11 cellular contexts compared by ENCODE assay signal in genomic region chr2:42791606-42792005, GRCh38. TPM values are rescaled to one million over a fixed set of nuclear protein-coding genes. Genes with fewer than 3 reads are reported as not detected.
DNase-seq lines count a peak whose midpoint lies in the region; ATAC-seq and TF ChIP-seq lines count a peak whose summit lies in the region.
"Had no signal": no experiment of that assay in that cellular context is flagged by ENCODE, and none has a peak within 500 bp of the region (broad histone marks: within the 10 kb centered on the region; RNA-seq: fewer than 3 reads in every experiment).

No MANE protein-coding gene starts in this region.

- H3K36me3 Mint-ChIP-seq in Calu3 (ENCODE audit: insufficient read depth, unreplicated experiment): peaks cover 16% of the 10 kb centered on the region

- TF ChIP-seq POLR2A in Peyer's patch (IDR thresholded peaks at IDR 0.05): no peak

- H3K27ac ChIP-seq in Peyer's patch (peak overlapping the region; percentile 84 to 92 (median 88)), skeletal muscle tissue (ENCODE audit: low read depth, low read length) (no peak overlapping the region)

- H3K4me3 ChIP-seq in Peyer's patch (peak overlapping the region; percentile 55 to 89 (median 68)), iPS-18c (ENCODE audit: insufficient read depth, low read depth, low read length) (peak overlapping the region; percentile 67; the same call in 1 of the 2 replicates), skeletal muscle tissue (ENCODE audit: low read length in 3 of 3) (peak overlapping the region; percentile 59 to 80 (median 67))

- DNase-seq in Calu3: no peak
- DNase-seq in Peyer's patch: peak in 1 of 3 donors; percentile 45
- no peak for DNase-seq in stimulated activated CD4-positive, alpha-beta T cell treated with anti-CD3 and anti-CD28 coated beads, Interleukin-2, amount 100 ng/mL, for 24 hours
- no peak for DNase-seq in SK-N-DZ (ENCODE audit: low spot score)
- DNase-seq: DMS79, NCI-H526 treated with DMSO at 0.1 percent for 48 hours had no signal

- H3K9me3 Mint-ChIP-seq in Calu3 (ENCODE audit: low read depth, unreplicated experiment): no peaks in the 10 kb centered on the region

- peaks cover 0 to 8% (median 4%) of the 10 kb centered on the region in 4 donors for H3K4me1 ChIP-seq in Peyer's patch
- peaks cover 8 to 13% (median 13%) of the 10 kb centered on the region in 3 donors for H3K4me1 ChIP-seq in skeletal muscle tissue (ENCODE audit: control insufficient read depth in 3 of 3, insufficient read depth in 3 of 3, low read length in 3 of 3)

- H3K4me1 Mint-ChIP-seq in Calu3 (ENCODE audit: low read depth, unreplicated experiment): peaks cover 8% of the 10 kb centered on the region

- H3K27ac Mint-ChIP-seq in Calu3 (ENCODE audit: unreplicated experiment): no peak overlapping the region

- H3K27me3 ChIP-seq in Peyer's patch (no peaks in the 10 kb centered on the region), skeletal muscle tissue (ENCODE audit: control insufficient read depth in 3 of 3, insufficient read depth in 3 of 3, low read length in 3 of 3) (peaks cover 3 to 29% (median 4%) of the 10 kb centered on the region in 3 donors)

- H3K9ac ChIP-seq in skeletal muscle tissue (ENCODE audit: low read depth in 1 of 3, low read length in 3 of 3): peak overlapping the region in 1 of 3 donors; percentile 79

- no peaks in the 10 kb centered on the region for H3K36me3 ChIP-seq in Peyer's patch
- no peaks in the 10 kb centered on the region for H3K36me3 ChIP-seq in skeletal muscle tissue (ENCODE audit: control insufficient read depth in 3 of 3, insufficient read depth in 3 of 3, low read length in 3 of 3)

- CTCF ChIA-PET in Calu3 (lab: Charles Lee): interaction anchor here (0.6 kb wide), 1 partner anchor 123 kb away, joined by 5 read pairs; no protein-coding TSS in a partner anchor

- intact Hi-C loops in Calu3 (cut with micrococcal nuclease; ENCODE audit: unreplicated experiment): no loop called here

- BruUV-seq in Calu3 (replicated peaks; lab: Mats Ljungman, UMichigan): no TSS peak

- peaks cover 14% of the 10 kb centered on the region for H3K27me3 Mint-ChIP-seq in Calu3 (ENCODE audit: unreplicated experiment)

- ATAC-seq in GM19452 (IDR thresholded peaks at IDR 0.05; ENCODE audit: unreplicated experiment): no peak
- no peak for ATAC-seq in GM18498 (IDR thresholded peaks at IDR 0.05; ENCODE audit: unreplicated experiment)

- peak overlapping the region; percentile 68 for H3K4me3 Mint-ChIP-seq in Calu3 (ENCODE audit: low read depth, unreplicated experiment)

- no peak for TF ChIP-seq CTCF in Calu3 (IDR thresholded peaks at IDR 0.05; ENCODE audit: unreplicated experiment)
- no peak for TF ChIP-seq CTCF in Peyer's patch (IDR thresholded peaks at IDR 0.05)

- H3K9me3 ChIP-seq in Peyer's patch (no peaks in the 10 kb centered on the region), iPS-18c (ENCODE audit: control insufficient read depth, insufficient read depth, low read length) (no peaks in the 10 kb centered on the region), skeletal muscle tissue (ENCODE audit: control insufficient read depth in 3 of 3, low read length in 3 of 3) (no peaks in the 10 kb centered on the region)

RNA-seq across cellular contexts. Expression of gene HAAO, which starts 0.8 kb away (rescaled TPM):
- total RNA-seq in Calu3 (2022) (1.5 and 2.2 TPM in 2 replicates), Peyer's patch (10 to 100 TPM; 15.7 to 96.9 (median 49.7) TPM), skeletal muscle tissue (4.2 TPM)
- not detected in 2 replicates for polyA plus RNA-seq in SK-N-DZ (2014; cell fraction: cytosol; rRNA removed)
- polyA plus RNA-seq in SK-N-DZ (2014; cell fraction: nucleus; rRNA removed): not detected in 2 replicates
- polyA plus RNA-seq: neural cell had no signal

RNA-seq across cellular contexts. Expression of gene OXER1, which starts 27.7 kb away (rescaled TPM):
- total RNA-seq in Calu3 (2022) (0.27 and 0.59 TPM in 2 replicates), Peyer's patch (10 to 100 TPM in 2 of 4 donors, 1 to 10 TPM in 2; 8.2 to 25.0 (median 14.5) TPM), skeletal muscle tissue (under 0.01 TPM)
- not detected in 2 replicates for polyA plus RNA-seq in SK-N-DZ (2014; cell fraction: cytosol; rRNA removed)
- polyA plus RNA-seq in SK-N-DZ (2014; cell fraction: nucleus; rRNA removed): not detected in 2 replicates
- polyA plus RNA-seq: neural cell had no signal
